Comparison of ENCODE assay signal across 8 cellular contexts in the genomic region with DNA sequence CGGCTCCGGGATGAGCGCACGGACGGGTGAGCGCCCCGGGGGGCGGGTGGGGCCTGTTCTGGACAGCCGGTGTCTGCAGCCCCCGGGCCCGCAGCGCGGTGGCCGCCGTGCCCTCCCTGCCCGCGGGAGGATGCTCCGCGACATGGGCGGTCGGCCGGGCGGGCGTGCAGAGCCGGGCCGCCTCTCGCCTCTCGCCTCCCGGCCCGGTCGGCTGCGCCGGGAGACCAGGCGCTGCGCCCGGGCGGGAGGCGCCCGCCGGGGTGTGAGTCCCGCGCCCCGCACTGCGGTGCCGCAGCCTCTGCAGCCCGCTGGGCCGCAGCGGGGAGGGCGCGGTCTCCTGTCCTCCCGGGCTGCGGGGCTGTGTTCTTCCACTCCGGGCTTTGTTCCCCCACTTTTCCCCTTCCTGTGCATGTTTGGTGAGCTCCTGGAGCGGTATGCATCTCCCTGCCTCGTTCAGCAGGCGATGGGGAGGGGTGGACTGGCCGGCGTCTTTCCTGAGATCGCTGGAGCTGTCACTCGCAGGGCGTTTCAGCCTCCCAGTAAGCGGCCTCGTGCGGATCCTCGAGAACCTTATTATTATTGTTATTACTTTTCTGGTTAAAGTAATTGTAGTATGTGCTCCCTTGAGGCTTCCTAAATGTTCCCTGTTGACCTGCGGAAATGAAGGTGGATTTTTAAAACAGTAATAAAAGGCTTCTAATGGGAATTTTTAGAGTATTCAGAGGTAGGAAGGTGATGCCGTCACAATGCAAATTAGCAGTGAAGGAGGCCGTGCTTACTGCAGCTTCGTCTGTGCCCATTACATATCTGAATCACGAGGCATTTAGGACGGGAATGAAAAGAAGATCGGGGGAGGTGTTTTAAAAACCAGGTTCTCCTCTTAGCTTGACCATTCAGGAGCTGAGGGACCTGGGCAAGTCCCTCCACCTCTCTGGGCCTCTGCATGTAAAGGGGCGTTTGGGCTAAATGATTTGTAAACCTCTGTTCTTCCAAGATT. TPM values are rescaled to one million over a fixed set of nuclear protein-coding genes. Genes with fewer than 3 reads are reported as not detected.
A peak's percentile ranks its signal among the peaks of the same experiment; 100 is the strongest.
DNase-seq lines count a peak whose midpoint lies in the region; ATAC-seq and TF ChIP-seq lines count a peak whose summit lies in the region.

No MANE protein-coding gene starts in this region.

- no peak for TF ChIP-seq POLR2A in tibial nerve (IDR thresholded peaks at IDR 0.05)

- no peaks in the 10 kb centered on the region for H3K79me2 ChIP-seq in SU-DHL-6 (ENCODE audit: insufficient read depth, low read length)

- H3K27ac ChIP-seq in CD8-positive, alpha-beta memory T cell (ENCODE audit: low read depth, low read length): no peak overlapping the region
- H3K27ac ChIP-seq in SU-DHL-6 (ENCODE audit: low read depth, low read length): no peak overlapping the region
- H3K27ac ChIP-seq in tibial nerve: peak overlapping the region; percentile 65 to 92 (median 78)

- peaks cover 11% of the 10 kb centered on the region for H3K4me1 ChIP-seq in CD8-positive, alpha-beta memory T cell (ENCODE audit: insufficient read depth, low read length)
- peaks cover 0 to 39% (median 12%) of the 10 kb centered on the region in 4 donors for H3K4me1 ChIP-seq in tibial nerve

- WGBS in tibial nerve, 2 donors: 2 to 4% methylated on average over 46 to 55 of the region's 73 CpGs

- peak overlapping the region; percentile 84 for H3K4me2 ChIP-seq in SU-DHL-6 (ENCODE audit: low read depth, low read length, poor library complexity, severe bottlenecking)

- H3K36me3 Mint-ChIP-seq in CD8-positive, alpha-beta memory T cell: peaks cover 0 to 5% (median 2%) of the 10 kb centered on the region in 3 donors
- peaks cover 6% of the 10 kb centered on the region for H3K36me3 Mint-ChIP-seq in memory B cell

- no peaks in the 10 kb centered on the region for H3F3A ChIP-seq in SU-DHL-6 (ENCODE audit: insufficient read depth)

- ATAC-seq in GM19324 (IDR thresholded peaks at IDR 0.05; ENCODE audit: low FRiP score, unreplicated experiment) (peak; percentile 47), HG03354 (IDR thresholded peaks at IDR 0.05; ENCODE audit: poor library complexity, severe bottlenecking, unreplicated experiment) (peak; percentile 46), memory B cell (ENCODE audit: low read depth) (peak; percentile 42), GM18873 (IDR thresholded peaks at IDR 0.05; ENCODE audit: low FRiP score, unreplicated experiment) (no peak)

- peak overlapping the region; percentile 48 for H3K4me3 ChIP-seq in CD8-positive, alpha-beta memory T cell (ENCODE audit: low read length)
- H3K4me3 ChIP-seq in SU-DHL-6 (ENCODE audit: insufficient read depth, low read length, poor library complexity, severe bottlenecking) (peak overlapping the region; percentile 57), tibial nerve (peak overlapping the region; percentile 60 to 92 (median 74))

- peak overlapping the region; percentile 31; the same call in 1 of the 2 replicates for H3K9ac ChIP-seq in SU-DHL-6 (ENCODE audit: low read length)

- TF ChIP-seq CTCF in SU-DHL-6 (IDR thresholded peaks at IDR 0.05; ENCODE audit: insufficient read depth, low read length, poor library complexity, severe bottlenecking): no peak
- TF ChIP-seq CTCF in tibial nerve (IDR thresholded peaks at IDR 0.05): no peak

- H3K9me3 ChIP-seq in CD8-positive, alpha-beta memory T cell (ENCODE audit: low read length): no peaks in the 10 kb centered on the region
- no peaks in the 10 kb centered on the region for H3K9me3 ChIP-seq in SU-DHL-6 (ENCODE audit: insufficient read depth, low read length)
- no peaks in the 10 kb centered on the region for H3K9me3 ChIP-seq in tibial nerve

- no peaks in the 10 kb centered on the region for H3K36me3 ChIP-seq in CD8-positive, alpha-beta memory T cell (ENCODE audit: insufficient read depth, low read length)
- H3K36me3 ChIP-seq in SU-DHL-6 (ENCODE audit: low read length) (no peaks in the 10 kb centered on the region), tibial nerve (no peaks in the 10 kb centered on the region)

- H4K20me1 ChIP-seq in SU-DHL-6 (ENCODE audit: low read depth, low read length): no peaks in the 10 kb centered on the region

- peaks cover 40 to 49% (median 47%) of the 10 kb centered on the region in 3 donors for H3K4me1 Mint-ChIP-seq in CD8-positive, alpha-beta memory T cell
- peaks cover 39% of the 10 kb centered on the region for H3K4me1 Mint-ChIP-seq in memory B cell

- CTCF ChIA-PET in CD8-positive, alpha-beta memory T cell (lab: Charles Lee): interaction anchor here (1.3 kb wide), 1 partner anchor 102 kb away, joined by 4 read pairs; no protein-coding TSS in a partner anchor

- POLR2A ChIA-PET in CD8-positive, alpha-beta memory T cell (lab: Charles Lee): interaction anchor here (2.9 kb wide), 1 partner anchor 15 kb away, joined by 21 read pairs; a partner anchor contains a TSS

- no peak for DNase-seq in CD8-positive, alpha-beta memory T cell
- DNase-seq in ecto neural progenitor cell (ENCODE audit: low spot score) (peak; percentile 67), memory B cell (ENCODE audit: low spot score in 2 of 2) (peak; percentile 12 to 30), tibial nerve (ENCODE audit: low spot score in 2 of 2) (no peak)

- H3K9me2 ChIP-seq in SU-DHL-6 (replicated peaks; ENCODE audit: insufficient read depth, low read length): no peaks in the 10 kb centered on the region

- H3K27me3 Mint-ChIP-seq in CD8-positive, alpha-beta memory T cell: peaks cover 0 to 2% of the 10 kb centered on the region in 2 donors
- H3K27me3 Mint-ChIP-seq in memory B cell: no peaks in the 10 kb centered on the region

- H3K9me3 Mint-ChIP-seq in CD8-positive, alpha-beta memory T cell: no peaks in the 10 kb centered on the region
- H3K9me3 Mint-ChIP-seq in memory B cell: no peaks in the 10 kb centered on the region

- H2AFZ ChIP-seq in SU-DHL-6 (ENCODE audit: low read depth, low read length, severe bottlenecking): peak overlapping the region; percentile 43

- peak overlapping the region in 3 of 8 donors; percentile 33 to 87 (median 36) for H3K27ac Mint-ChIP-seq in CD8-positive, alpha-beta memory T cell
- H3K27ac Mint-ChIP-seq in memory B cell: peak overlapping the region; percentile 83

- H3K27me3 ChIP-seq in CD8-positive, alpha-beta memory T cell (ENCODE audit: insufficient read depth, low read length, poor library complexity, severe bottlenecking): no peaks in the 10 kb centered on the region
- no peaks in the 10 kb centered on the region for H3K27me3 ChIP-seq in SU-DHL-6 (ENCODE audit: low read length)
- H3K27me3 ChIP-seq in tibial nerve: no peaks in the 10 kb centered on the region

- TF ChIP-seq EP300 in tibial nerve (IDR thresholded peaks at IDR 0.05): no peak

- H3K4me3 Mint-ChIP-seq in CD8-positive, alpha-beta memory T cell: peak overlapping the region; percentile 84 to 93 (median 87)
- peak overlapping the region; percentile 99 for H3K4me3 Mint-ChIP-seq in memory B cell

RNA-seq across cellular contexts. Expression of a gene that starts 0.6 kb away (rescaled TPM):
- total RNA-seq in CD8-positive, alpha-beta memory T cell: 10 to 100 TPM in 1 of 2 experiments, 1 to 10 TPM in 1; 8.6 to 10.0 TPM
- polyA plus RNA-seq in CD8-positive, alpha-beta memory T cell: 3.1 TPM
- 100 to 1,000 TPM in 1 of 4 donors, 10 to 100 TPM in 3; 41.6 to 113 (median 54.7) TPM for total RNA-seq in tibial nerve

RNA-seq across cellular contexts. Expression of a gene that starts 14.5 kb away (rescaled TPM):
- total RNA-seq in CD8-positive, alpha-beta memory T cell: 10 to 100 TPM; 25.1 TPM
- polyA plus RNA-seq in CD8-positive, alpha-beta memory T cell: 70.5 TPM
- total RNA-seq in tibial nerve: 10 to 100 TPM; 16.8 to 24.9 (median 19.9) TPM

Comparison
In these comparisons a context has a peak if more than half of its experiments do, and no peak if none do; other contexts are left out.
1. DNase-seq: peak in ecto neural progenitor cell (single experiment) and memory B cell (2 of 2); none in CD8-positive, alpha-beta memory T cell (0 of 5) and tibial nerve (0 of 2).
2. H3K27ac ChIP-seq: peak in tibial nerve (4 of 4); none in CD8-positive, alpha-beta memory T cell (single experiment) and SU-DHL-6 (single experiment).
3. Peak in every context shown above with its lines, with median percentiles within 50 percentile points of each other: H3K4me3 ChIP-seq.